In the genomic region with DNA sequence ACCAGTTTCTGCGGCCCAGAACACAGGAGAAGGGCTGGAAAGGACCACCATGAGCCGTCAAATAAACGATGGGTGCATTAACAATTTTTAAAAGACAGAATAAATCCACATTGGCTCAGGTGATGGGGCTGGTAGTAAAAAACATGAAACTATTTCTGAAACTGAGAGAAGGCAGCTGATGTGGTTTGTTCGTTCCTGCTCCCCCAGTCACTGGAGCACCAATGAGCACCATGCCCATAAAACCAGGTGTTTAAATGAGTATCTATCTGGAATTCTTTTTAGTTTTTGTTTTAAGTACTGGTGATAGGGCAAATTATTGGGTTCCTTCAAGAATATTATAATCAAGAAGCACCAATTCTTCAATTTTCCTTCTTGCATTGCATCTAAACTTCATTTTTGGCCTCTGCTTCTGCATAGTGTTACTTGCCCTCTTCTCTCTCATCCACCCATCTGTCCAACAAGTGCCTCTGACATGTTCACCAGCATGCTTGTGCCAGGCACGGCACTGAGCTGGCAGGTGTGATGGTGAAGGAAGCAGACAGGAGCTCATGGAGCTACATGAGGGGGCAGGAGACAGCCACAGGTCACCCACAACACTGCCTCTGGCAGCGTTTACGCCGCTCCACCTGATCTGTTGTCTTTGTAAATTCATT, we compare ENCODE assay signal across 16 cellular contexts.
DNase-seq lines count a peak whose midpoint lies in the region; ATAC-seq and TF ChIP-seq lines count a peak whose summit lies in the region.
"Had no signal": no experiment of that assay in that cellular context is flagged by ENCODE, and none has a peak within 500 bp of the region (broad histone marks: within the 10 kb centered on the region; RNA-seq: fewer than 3 reads in every experiment).

No MANE protein-coding gene starts in this region.

- no peaks in the 10 kb centered on the region for H3K9me3 Mint-ChIP-seq in activated T-helper 17 cell treated with anti-CD3 and anti-CD28 coated beads, Interleukin-2, amount 50 U/mL, for 72 hours
- H3K9me3 Mint-ChIP-seq in neural crest cell, result no peaks in the 10 kb centered on the region
- H3K9me3 Mint-ChIP-seq: activated CD4-positive, alpha-beta T cell treated with anti-CD3 and anti-CD28 coated beads, Interleukin-2, amount 10 ng/mL, durations not matched to agents 24 days and 14 days; CD4-positive, alpha-beta memory T cell had no signal

- intact Hi-C loops in lower lobe of right lung (cut with DNase I), result no loop called here

- no peak overlapping the region for H3K27ac ChIP-seq in lower lobe of right lung
- H3K27ac ChIP-seq: SJSA1, vagina had no signal

- H3K4me3 ChIP-seq in lower lobe of right lung, result no peak overlapping the region
- H3K4me3 ChIP-seq: MG63, SJSA1, vagina had no signal

- TF ChIP-seq CTCF in neural crest cell (conservative IDR thresholded peaks at IDR 0.05) (no peak), lower lobe of right lung (IDR thresholded peaks at IDR 0.05) (no peak)

- in situ Hi-C loops in G401 (cut with HindIII; ENCODE audit: low sequenced_read_pairs), result loop anchor here (5.0 to 10.0 kb wide), 2 partner anchors 61 to 101 kb away; no protein-coding TSS in a partner anchor

- peaks cover 92% of the 10 kb centered on the region for H3K36me3 Mint-ChIP-seq in activated T-helper 17 cell treated with anti-CD3 and anti-CD28 coated beads, Interleukin-2, amount 50 U/mL, for 72 hours (ENCODE audit: low read depth)
- peaks cover 33% of the 10 kb centered on the region for H3K36me3 Mint-ChIP-seq in neural crest cell (ENCODE audit: low read depth)

- no peak overlapping the region for H3K4me3 Mint-ChIP-seq in activated T-helper 17 cell treated with anti-CD3 and anti-CD28 coated beads, Interleukin-2, amount 50 U/mL, for 72 hours
- no peak overlapping the region for H3K4me3 Mint-ChIP-seq in neural crest cell
- H3K4me3 Mint-ChIP-seq: activated CD4-positive, alpha-beta T cell treated with anti-CD3 and anti-CD28 coated beads, Interleukin-2, amount 10 ng/mL, durations not matched to agents 24 days and 14 days; CD4-positive, alpha-beta memory T cell had no signal

- peak; percentile 95 for DNase-seq in G401 (ENCODE audit: low spot score)
- no peak for DNase-seq in neural crest cell (ENCODE audit: low read depth, low spot score)
- DNase-seq in lower lobe of right lung, result no peak
- DNase-seq: activated CD4-positive, alpha-beta T cell treated with anti-CD3 and anti-CD28 coated beads, Interleukin-2, amount 10 ng/mL, durations not matched to agents 24 days and 14 days; activated CD8-positive, alpha-beta memory T cell treated with anti-CD3 and anti-CD28 coated beads, Interleukin-2, amount 50 U/mL, for 4 hours; CD4-positive, alpha-beta memory T cell; MG63; midbrain; NCI-H1417 treated with DMSO at 0.1 percent for 48 hours; NCI-H510A had no signal

- ATAC-seq in GM21529 (IDR thresholded peaks at IDR 0.05; ENCODE audit: unreplicated experiment) (peak; percentile 49), lower lobe of right lung (no peak), HG03097 (IDR thresholded peaks at IDR 0.05; ENCODE audit: low FRiP score, unreplicated experiment) (no peak), HG03457 (IDR thresholded peaks at IDR 0.05; ENCODE audit: unreplicated experiment) (no peak)
- no peak for ATAC-seq in activated T-helper 17 cell treated with anti-CD3 and anti-CD28 coated beads, Interleukin-2, amount 50 U/mL, for 72 hours (replicated peaks)

- no peaks in the 10 kb centered on the region for H3K9me3 ChIP-seq in lower lobe of right lung
- H3K9me3 ChIP-seq: MG63, SJSA1, vagina had no signal

- H3K36me3 ChIP-seq in lower lobe of right lung, result peaks cover 68% of the 10 kb centered on the region

- H3K4me1 ChIP-seq in lower lobe of right lung, result peaks cover 22% of the 10 kb centered on the region
- H3K4me1 ChIP-seq: SJSA1, vagina had no signal

- H3K27me3 ChIP-seq in lower lobe of right lung (ENCODE audit: low read depth), result no peaks in the 10 kb centered on the region
- H3K27me3 ChIP-seq: MG63, SJSA1, vagina had no signal

- peak overlapping the region; percentile 74 for H3K27ac Mint-ChIP-seq in activated T-helper 17 cell treated with anti-CD3 and anti-CD28 coated beads, Interleukin-2, amount 50 U/mL, for 72 hours
- H3K27ac Mint-ChIP-seq in neural crest cell (ENCODE audit: unreplicated experiment), result peak overlapping the region; percentile 88
- H3K27ac Mint-ChIP-seq: activated CD4-positive, alpha-beta T cell treated with anti-CD3 and anti-CD28 coated beads, Interleukin-2, amount 10 ng/mL, durations not matched to agents 24 days and 14 days had no signal

- H3K27me3 Mint-ChIP-seq in activated T-helper 17 cell treated with anti-CD3 and anti-CD28 coated beads, Interleukin-2, amount 50 U/mL, for 72 hours, result no peaks in the 10 kb centered on the region
- H3K27me3 Mint-ChIP-seq in neural crest cell (ENCODE audit: low read depth), result no peaks in the 10 kb centered on the region
- H3K27me3 Mint-ChIP-seq: activated CD4-positive, alpha-beta T cell treated with anti-CD3 and anti-CD28 coated beads, Interleukin-2, amount 10 ng/mL, durations not matched to agents 24 days and 14 days; CD4-positive, alpha-beta memory T cell had no signal

- H3K4me1 Mint-ChIP-seq in activated T-helper 17 cell treated with anti-CD3 and anti-CD28 coated beads, Interleukin-2, amount 50 U/mL, for 72 hours, result peaks cover 14% of the 10 kb centered on the region
- H3K4me1 Mint-ChIP-seq in neural crest cell, result no peaks in the 10 kb centered on the region
